ENCODE assay signal across 8 cellular contexts in genomic region chr3:159765860-159766294, GRCh38.
DNase-seq lines count a peak whose midpoint lies in the region; ATAC-seq, FAIRE-seq and TF ChIP-seq lines count a peak whose summit lies in the region.

No MANE protein-coding gene starts in this region.

- TF ChIP-seq POLR2A in stomach (IDR thresholded peaks at IDR 0.05): no peak

- CTCF ChIA-PET in OCI-LY7 (lab: Charles Lee; ENCODE audit: unreplicated experiment): no interaction called here

- FAIRE-seq in kidney (lab: Jason Lieb, UNC): no peak

- H3K9ac ChIP-seq in kidney (ENCODE audit: low read length in 2 of 2): peak overlapping the region; percentile 61 to 79

- intact Hi-C loops in ascending aorta (cut with DNase I) (loop anchor here (1.0 kb wide), 1 partner anchor 30 kb away; no protein-coding TSS in a partner anchor), kidney (cut with DNase I) (no loop called here), stomach (cut with DNase I; ENCODE audit: low total_unique reads) (no loop called here), OCI-LY7 (cut with micrococcal nuclease; ENCODE audit: unreplicated experiment) (no loop called here)

- no peaks in the 10 kb centered on the region for H3K9me3 ChIP-seq in ascending aorta
- no peaks in the 10 kb centered on the region for H3K9me3 ChIP-seq in kidney (ENCODE audit: control insufficient read depth in 1 of 2, low read length in 2 of 2)
- H3K9me3 ChIP-seq in stomach: no peaks in the 10 kb centered on the region
- no peaks in the 10 kb centered on the region for H3K9me3 ChIP-seq in OCI-LY7 (ENCODE audit: low read length)

- H3K4me2 ChIP-seq in OCI-LY7 (ENCODE audit: low read length): no peak overlapping the region

- POLR2A ChIA-PET in OCI-LY7 (lab: Charles Lee): no interaction called here

- H3K27ac ChIP-seq in ascending aorta (peak overlapping the region; percentile 99 to 100), kidney (ENCODE audit: low read depth in 2 of 2, low read length in 2 of 2) (peak overlapping the region; percentile 96 to 97), stomach (peak overlapping the region; percentile 39 to 98 (median 95)), OCI-LY7 (ENCODE audit: low read depth, low read length, poor library complexity, severe bottlenecking) (no peak overlapping the region)

- peaks cover 3 to 38% of the 10 kb centered on the region in 2 donors for H3K4me1 ChIP-seq in ascending aorta
- peaks cover 12 to 17% of the 10 kb centered on the region in 2 donors for H3K4me1 ChIP-seq in kidney (ENCODE audit: control insufficient read depth in 1 of 2, insufficient read depth in 1 of 2, low read depth in 1 of 2, low read length in 2 of 2)
- peaks cover 21 to 67% (median 45%) of the 10 kb centered on the region in 4 donors for H3K4me1 ChIP-seq in stomach
- H3K4me1 ChIP-seq in OCI-LY7 (ENCODE audit: insufficient read depth, low read length, poor library complexity, severe bottlenecking): no peaks in the 10 kb centered on the region

- no peak for TF ChIP-seq EP300 in stomach (IDR thresholded peaks at IDR 0.05)

- H3K9me2 ChIP-seq in OCI-LY7 (ENCODE audit: insufficient read depth, low read length): no peaks in the 10 kb centered on the region

- TF ChIP-seq CTCF in ascending aorta (IDR thresholded peaks at IDR 0.05) (no peak), kidney (IDR thresholded peaks at IDR 0.05; ENCODE audit: borderline replicate concordance, extremely low read depth, insufficient read depth) (no peak), stomach (IDR thresholded peaks at IDR 0.05) (no peak), OCI-LY7 (conservative IDR thresholded peaks at IDR 0.05; ENCODE audit: low read length) (no peak)

- H4K20me1 ChIP-seq in OCI-LY7 (ENCODE audit: insufficient read depth, low read length): no peaks in the 10 kb centered on the region

- no peak for ATAC-seq in GM19328 (IDR thresholded peaks at IDR 0.05; ENCODE audit: unreplicated experiment)
- no peak for ATAC-seq in GM19467 (IDR thresholded peaks at IDR 0.05; ENCODE audit: unreplicated experiment)

- H3K79me2 ChIP-seq in OCI-LY7 (ENCODE audit: insufficient read depth, low read depth, low read length): no peaks in the 10 kb centered on the region

- WGBS in stomach, 5 donors: 51 to 72% (median 67%) methylated on average over 5 of the region's 5 CpGs

- H3K4me3 ChIP-seq in ascending aorta (peak overlapping the region; percentile 69 to 93), kidney (ENCODE audit: low read length in 2 of 2) (peak overlapping the region; percentile 76 to 78), stomach (peak overlapping the region; percentile 71 to 76 (median 73)), OCI-LY7 (ENCODE audit: low read depth, low read length, poor library complexity, severe bottlenecking) (no peak overlapping the region)

- no peak overlapping the region for H2AFZ ChIP-seq in OCI-LY7 (ENCODE audit: low read length)

- DNase-seq in NCI-H2171 treated with DMSO at 0.1 percent for 48 hours (lab: John Stamatoyannopoulos, UW) (peak; percentile 82), NCI-H2171 (lab: John Stamatoyannopoulos, UW) (no peak), ascending aorta (ENCODE audit: low spot score in 2 of 2) (peak in 1 of 2 donors; percentile 89), kidney (no peak), stomach (no peak), OCI-LY7 (ENCODE audit: low spot score) (no peak)

- H3K27me3 ChIP-seq in ascending aorta (no peaks in the 10 kb centered on the region), stomach (peaks cover 0 to 38% (median 25%) of the 10 kb centered on the region in 3 donors)

- H3K36me3 ChIP-seq in ascending aorta (no peaks in the 10 kb centered on the region), kidney (ENCODE audit: control insufficient read depth in 1 of 2, insufficient read depth in 2 of 2, low read length in 2 of 2) (no peaks in the 10 kb centered on the region), stomach (no peaks in the 10 kb centered on the region), OCI-LY7 (ENCODE audit: insufficient read depth, low read length) (no peaks in the 10 kb centered on the region)

- no TSS peak for BruUV-seq in OCI-LY7 (replicated peaks; lab: Mats Ljungman, UMichigan)
